Comparison of ENCODE assay signal across 1 cellular context in the genomic region with DNA sequence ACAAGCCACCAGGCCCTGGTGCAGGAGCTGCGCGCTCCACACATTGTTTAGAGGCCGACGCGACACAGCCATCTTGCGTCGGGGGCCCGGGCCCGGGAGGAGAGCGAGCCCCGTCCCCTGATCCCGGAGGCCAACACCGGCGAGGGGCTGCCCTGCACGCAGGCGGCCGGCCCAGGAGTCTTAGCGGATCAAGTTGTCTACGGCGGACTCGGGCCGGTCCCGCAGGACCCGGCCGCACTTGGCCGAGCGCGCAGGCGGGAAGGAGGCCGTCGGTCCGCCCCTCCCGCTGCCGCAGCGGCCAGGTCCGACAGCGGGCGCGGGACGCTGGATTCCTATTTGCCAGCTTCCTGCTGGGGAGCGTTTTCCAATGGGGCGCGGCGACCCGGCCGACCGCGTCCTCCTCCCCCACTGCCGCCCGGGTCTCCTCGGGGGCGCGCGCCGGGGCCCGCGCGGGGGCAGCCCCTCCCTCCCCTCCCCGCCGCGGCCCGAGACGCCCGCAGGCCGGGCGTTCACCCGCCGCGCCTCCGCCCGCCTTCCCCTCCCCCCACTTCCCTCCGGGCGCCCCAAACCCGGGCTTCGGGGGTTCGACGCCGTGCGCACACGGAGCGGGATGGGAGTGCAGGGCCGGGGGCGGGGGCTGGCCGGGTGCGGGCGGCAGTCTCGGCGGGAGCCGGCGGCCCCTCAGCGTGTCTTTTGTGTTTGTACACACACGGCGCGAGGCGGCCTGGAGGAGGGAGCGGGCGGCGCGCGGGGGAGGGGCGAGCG.
TF ChIP-seq lines count a peak whose summit lies in the region.

No MANE protein-coding gene starts in this region.

TF ChIP-seq in K562, 482 proteins besides CTCF, POLR2A, EP300 and RAD21 (continued from another document and continues in another):
- TF ChIP-seq, protein P1, sequence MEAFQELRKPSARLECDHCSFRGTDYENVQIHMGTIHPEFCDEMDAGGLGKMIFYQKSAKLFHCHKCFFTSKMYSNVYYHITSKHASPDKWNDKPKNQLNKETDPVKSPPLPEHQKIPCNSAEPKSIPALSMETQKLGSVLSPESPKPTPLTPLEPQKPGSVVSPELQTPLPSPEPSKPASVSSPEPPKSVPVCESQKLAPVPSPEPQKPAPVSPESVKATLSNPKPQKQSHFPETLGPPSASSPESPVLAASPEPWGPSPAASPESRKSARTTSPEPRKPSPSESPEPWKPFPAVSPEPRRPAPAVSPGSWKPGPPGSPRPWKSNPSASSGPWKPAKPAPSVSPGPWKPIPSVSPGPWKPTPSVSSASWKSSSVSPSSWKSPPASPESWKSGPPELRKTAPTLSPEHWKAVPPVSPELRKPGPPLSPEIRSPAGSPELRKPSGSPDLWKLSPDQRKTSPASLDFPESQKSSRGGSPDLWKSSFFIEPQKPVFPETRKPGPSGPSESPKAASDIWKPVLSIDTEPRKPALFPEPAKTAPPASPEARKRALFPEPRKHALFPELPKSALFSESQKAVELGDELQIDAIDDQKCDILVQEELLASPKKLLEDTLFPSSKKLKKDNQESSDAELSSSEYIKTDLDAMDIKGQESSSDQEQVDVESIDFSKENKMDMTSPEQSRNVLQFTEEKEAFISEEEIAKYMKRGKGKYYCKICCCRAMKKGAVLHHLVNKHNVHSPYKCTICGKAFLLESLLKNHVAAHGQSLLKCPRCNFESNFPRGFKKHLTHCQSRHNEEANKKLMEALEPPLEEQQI (IDR thresholded peaks at IDR 0.05) = no peak
- TF ChIP-seq ELF2 (CRISPR knock-in tag; IDR thresholded peaks at IDR 0.05) (no peak), ZNF347 (CRISPR knock-in tag; IDR thresholded peaks at IDR 0.05; ENCODE audit: low read depth) (no peak), RBFOX2 (IDR thresholded peaks at IDR 0.05; ENCODE audit: low read depth, low read length) (peak; percentile 89), BMI1 (IDR thresholded peaks at IDR 0.05; ENCODE audit: low read length) (no peak), ZNF263 (CRISPR knock-in tag; IDR thresholded peaks at IDR 0.05; ENCODE audit: borderline replicate concordance) (no peak), ZNF197 (CRISPR knock-in tag; IDR thresholded peaks at IDR 0.05; ENCODE audit: low read depth) (peak; percentile 68), SIN3A (IDR thresholded peaks at IDR 0.05; ENCODE audit: borderline replicate concordance in 2 of 2, control insufficient read depth in 1 of 2, low read depth in 2 of 2, low read length in 2 of 2) (0 out of 4 replicates have a peak, but pooled peaks of 1 of the 2 experiments have one; percentile 12), RHOXF2B (CRISPR knock-in tag; conservative IDR thresholded peaks at IDR 0.05) (no peak), DNMT1 (IDR thresholded peaks at IDR 0.05) (no peak), HCFC1 (IDR thresholded peaks at IDR 0.05; ENCODE audit: low read depth, low read length) (0 out of 2 replicates have a peak, but pooled peaks have one; percentile 41), FOXA1 (IDR thresholded peaks at IDR 0.05; ENCODE audit: borderline replicate concordance) (no peak), TCF7 (IDR thresholded peaks at IDR 0.05; ENCODE audit: borderline replicate concordance) (0 out of 2 replicates have a peak, but pooled peaks have one; percentile 70), HNRNPK (IDR thresholded peaks at IDR 0.05; ENCODE audit: low read depth, low read length, poor library complexity, severe bottlenecking) (peak; percentile 48), FOXJ2 (tag; IDR thresholded peaks at IDR 0.05) (0 out of 2 replicates have a peak, but pooled peaks have one; percentile 40)
- TF ChIP-seq, protein P2, sequence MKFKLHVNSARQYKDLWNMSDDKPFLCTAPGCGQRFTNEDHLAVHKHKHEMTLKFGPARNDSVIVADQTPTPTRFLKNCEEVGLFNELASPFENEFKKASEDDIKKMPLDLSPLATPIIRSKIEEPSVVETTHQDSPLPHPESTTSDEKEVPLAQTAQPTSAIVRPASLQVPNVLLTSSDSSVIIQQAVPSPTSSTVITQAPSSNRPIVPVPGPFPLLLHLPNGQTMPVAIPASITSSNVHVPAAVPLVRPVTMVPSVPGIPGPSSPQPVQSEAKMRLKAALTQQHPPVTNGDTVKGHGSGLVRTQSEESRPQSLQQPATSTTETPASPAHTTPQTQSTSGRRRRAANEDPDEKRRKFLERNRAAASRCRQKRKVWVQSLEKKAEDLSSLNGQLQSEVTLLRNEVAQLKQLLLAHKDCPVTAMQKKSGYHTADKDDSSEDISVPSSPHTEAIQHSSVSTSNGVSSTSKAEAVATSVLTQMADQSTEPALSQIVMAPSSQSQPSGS (CRISPR knock-in tag; IDR thresholded peaks at IDR 0.05) = no peak
- TF ChIP-seq, protein P3, sequence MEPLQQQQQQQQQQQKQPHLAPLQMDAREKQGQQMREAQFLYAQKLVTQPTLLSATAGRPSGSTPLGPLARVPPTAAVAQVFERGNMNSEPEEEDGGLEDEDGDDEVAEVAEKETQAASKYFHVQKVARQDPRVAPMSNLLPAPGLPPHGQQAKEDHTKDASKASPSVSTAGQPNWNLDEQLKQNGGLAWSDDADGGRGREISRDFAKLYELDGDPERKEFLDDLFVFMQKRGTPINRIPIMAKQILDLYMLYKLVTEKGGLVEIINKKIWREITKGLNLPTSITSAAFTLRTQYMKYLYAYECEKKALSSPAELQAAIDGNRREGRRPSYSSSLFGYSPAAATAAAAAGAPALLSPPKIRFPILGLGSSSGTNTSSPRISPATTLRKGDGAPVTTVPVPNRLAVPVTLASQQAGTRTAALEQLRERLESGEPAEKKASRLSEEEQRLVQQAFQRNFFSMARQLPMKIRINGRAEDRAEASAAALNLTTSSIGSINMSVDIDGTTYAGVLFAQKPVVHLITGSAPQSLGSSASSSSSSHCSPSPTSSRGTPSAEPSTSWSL (CRISPR knock-in tag; IDR thresholded peaks at IDR 0.05; ENCODE audit: borderline replicate concordance) = peak; percentile 60; the same call in 1 of the 2 replicates
- TF ChIP-seq, protein P4, sequence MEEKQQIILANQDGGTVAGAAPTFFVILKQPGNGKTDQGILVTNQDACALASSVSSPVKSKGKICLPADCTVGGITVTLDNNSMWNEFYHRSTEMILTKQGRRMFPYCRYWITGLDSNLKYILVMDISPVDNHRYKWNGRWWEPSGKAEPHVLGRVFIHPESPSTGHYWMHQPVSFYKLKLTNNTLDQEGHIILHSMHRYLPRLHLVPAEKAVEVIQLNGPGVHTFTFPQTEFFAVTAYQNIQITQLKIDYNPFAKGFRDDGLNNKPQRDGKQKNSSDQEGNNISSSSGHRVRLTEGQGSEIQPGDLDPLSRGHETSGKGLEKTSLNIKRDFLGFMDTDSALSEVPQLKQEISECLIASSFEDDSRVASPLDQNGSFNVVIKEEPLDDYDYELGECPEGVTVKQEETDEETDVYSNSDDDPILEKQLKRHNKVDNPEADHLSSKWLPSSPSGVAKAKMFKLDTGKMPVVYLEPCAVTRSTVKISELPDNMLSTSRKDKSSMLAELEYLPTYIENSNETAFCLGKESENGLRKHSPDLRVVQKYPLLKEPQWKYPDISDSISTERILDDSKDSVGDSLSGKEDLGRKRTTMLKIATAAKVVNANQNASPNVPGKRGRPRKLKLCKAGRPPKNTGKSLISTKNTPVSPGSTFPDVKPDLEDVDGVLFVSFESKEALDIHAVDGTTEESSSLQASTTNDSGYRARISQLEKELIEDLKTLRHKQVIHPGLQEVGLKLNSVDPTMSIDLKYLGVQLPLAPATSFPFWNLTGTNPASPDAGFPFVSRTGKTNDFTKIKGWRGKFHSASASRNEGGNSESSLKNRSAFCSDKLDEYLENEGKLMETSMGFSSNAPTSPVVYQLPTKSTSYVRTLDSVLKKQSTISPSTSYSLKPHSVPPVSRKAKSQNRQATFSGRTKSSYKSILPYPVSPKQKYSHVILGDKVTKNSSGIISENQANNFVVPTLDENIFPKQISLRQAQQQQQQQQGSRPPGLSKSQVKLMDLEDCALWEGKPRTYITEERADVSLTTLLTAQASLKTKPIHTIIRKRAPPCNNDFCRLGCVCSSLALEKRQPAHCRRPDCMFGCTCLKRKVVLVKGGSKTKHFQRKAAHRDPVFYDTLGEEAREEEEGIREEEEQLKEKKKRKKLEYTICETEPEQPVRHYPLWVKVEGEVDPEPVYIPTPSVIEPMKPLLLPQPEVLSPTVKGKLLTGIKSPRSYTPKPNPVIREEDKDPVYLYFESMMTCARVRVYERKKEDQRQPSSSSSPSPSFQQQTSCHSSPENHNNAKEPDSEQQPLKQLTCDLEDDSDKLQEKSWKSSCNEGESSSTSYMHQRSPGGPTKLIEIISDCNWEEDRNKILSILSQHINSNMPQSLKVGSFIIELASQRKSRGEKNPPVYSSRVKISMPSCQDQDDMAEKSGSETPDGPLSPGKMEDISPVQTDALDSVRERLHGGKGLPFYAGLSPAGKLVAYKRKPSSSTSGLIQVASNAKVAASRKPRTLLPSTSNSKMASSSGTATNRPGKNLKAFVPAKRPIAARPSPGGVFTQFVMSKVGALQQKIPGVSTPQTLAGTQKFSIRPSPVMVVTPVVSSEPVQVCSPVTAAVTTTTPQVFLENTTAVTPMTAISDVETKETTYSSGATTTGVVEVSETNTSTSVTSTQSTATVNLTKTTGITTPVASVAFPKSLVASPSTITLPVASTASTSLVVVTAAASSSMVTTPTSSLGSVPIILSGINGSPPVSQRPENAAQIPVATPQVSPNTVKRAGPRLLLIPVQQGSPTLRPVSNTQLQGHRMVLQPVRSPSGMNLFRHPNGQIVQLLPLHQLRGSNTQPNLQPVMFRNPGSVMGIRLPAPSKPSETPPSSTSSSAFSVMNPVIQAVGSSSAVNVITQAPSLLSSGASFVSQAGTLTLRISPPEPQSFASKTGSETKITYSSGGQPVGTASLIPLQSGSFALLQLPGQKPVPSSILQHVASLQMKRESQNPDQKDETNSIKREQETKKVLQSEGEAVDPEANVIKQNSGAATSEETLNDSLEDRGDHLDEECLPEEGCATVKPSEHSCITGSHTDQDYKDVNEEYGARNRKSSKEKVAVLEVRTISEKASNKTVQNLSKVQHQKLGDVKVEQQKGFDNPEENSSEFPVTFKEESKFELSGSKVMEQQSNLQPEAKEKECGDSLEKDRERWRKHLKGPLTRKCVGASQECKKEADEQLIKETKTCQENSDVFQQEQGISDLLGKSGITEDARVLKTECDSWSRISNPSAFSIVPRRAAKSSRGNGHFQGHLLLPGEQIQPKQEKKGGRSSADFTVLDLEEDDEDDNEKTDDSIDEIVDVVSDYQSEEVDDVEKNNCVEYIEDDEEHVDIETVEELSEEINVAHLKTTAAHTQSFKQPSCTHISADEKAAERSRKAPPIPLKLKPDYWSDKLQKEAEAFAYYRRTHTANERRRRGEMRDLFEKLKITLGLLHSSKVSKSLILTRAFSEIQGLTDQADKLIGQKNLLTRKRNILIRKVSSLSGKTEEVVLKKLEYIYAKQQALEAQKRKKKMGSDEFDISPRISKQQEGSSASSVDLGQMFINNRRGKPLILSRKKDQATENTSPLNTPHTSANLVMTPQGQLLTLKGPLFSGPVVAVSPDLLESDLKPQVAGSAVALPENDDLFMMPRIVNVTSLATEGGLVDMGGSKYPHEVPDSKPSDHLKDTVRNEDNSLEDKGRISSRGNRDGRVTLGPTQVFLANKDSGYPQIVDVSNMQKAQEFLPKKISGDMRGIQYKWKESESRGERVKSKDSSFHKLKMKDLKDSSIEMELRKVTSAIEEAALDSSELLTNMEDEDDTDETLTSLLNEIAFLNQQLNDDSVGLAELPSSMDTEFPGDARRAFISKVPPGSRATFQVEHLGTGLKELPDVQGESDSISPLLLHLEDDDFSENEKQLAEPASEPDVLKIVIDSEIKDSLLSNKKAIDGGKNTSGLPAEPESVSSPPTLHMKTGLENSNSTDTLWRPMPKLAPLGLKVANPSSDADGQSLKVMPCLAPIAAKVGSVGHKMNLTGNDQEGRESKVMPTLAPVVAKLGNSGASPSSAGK (IDR thresholded peaks at IDR 0.05) = peak; percentile 42; the same call in 1 of the 2 replicates
- TF ChIP-seq, protein P5, sequence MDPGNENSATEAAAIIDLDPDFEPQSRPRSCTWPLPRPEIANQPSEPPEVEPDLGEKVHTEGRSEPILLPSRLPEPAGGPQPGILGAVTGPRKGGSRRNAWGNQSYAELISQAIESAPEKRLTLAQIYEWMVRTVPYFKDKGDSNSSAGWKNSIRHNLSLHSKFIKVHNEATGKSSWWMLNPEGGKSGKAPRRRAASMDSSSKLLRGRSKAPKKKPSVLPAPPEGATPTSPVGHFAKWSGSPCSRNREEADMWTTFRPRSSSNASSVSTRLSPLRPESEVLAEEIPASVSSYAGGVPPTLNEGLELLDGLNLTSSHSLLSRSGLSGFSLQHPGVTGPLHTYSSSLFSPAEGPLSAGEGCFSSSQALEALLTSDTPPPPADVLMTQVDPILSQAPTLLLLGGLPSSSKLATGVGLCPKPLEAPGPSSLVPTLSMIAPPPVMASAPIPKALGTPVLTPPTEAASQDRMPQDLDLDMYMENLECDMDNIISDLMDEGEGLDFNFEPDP (CRISPR knock-in tag; IDR thresholded peaks at IDR 0.05) = no peak
- TF ChIP-seq, protein P6, sequence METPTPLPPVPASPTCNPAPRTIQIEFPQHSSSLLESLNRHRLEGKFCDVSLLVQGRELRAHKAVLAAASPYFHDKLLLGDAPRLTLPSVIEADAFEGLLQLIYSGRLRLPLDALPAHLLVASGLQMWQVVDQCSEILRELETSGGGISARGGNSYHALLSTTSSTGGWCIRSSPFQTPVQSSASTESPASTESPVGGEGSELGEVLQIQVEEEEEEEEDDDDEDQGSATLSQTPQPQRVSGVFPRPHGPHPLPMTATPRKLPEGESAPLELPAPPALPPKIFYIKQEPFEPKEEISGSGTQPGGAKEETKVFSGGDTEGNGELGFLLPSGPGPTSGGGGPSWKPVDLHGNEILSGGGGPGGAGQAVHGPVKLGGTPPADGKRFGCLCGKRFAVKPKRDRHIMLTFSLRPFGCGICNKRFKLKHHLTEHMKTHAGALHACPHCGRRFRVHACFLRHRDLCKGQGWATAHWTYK (CRISPR knock-in tag; IDR thresholded peaks at IDR 0.05) = peak; percentile 87; the same call in 1 of the 2 replicates
- TF ChIP-seq, protein P7, sequence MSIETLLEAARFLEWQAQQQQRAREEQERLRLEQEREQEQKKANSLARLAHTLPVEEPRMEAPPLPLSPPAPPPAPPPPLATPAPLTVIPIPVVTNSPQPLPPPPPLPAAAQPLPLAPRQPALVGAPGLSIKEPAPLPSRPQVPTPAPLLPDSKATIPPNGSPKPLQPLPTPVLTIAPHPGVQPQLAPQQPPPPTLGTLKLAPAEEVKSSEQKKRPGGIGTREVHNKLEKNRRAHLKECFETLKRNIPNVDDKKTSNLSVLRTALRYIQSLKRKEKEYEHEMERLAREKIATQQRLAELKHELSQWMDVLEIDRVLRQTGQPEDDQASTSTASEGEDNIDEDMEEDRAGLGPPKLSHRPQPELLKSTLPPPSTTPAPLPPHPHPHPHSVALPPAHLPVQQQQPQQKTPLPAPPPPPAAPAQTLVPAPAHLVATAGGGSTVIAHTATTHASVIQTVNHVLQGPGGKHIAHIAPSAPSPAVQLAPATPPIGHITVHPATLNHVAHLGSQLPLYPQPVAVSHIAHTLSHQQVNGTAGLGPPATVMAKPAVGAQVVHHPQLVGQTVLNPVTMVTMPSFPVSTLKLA (conservative IDR thresholded peaks at IDR 0.05) = peak; percentile 90 to 96
- TF ChIP-seq, protein P8, sequence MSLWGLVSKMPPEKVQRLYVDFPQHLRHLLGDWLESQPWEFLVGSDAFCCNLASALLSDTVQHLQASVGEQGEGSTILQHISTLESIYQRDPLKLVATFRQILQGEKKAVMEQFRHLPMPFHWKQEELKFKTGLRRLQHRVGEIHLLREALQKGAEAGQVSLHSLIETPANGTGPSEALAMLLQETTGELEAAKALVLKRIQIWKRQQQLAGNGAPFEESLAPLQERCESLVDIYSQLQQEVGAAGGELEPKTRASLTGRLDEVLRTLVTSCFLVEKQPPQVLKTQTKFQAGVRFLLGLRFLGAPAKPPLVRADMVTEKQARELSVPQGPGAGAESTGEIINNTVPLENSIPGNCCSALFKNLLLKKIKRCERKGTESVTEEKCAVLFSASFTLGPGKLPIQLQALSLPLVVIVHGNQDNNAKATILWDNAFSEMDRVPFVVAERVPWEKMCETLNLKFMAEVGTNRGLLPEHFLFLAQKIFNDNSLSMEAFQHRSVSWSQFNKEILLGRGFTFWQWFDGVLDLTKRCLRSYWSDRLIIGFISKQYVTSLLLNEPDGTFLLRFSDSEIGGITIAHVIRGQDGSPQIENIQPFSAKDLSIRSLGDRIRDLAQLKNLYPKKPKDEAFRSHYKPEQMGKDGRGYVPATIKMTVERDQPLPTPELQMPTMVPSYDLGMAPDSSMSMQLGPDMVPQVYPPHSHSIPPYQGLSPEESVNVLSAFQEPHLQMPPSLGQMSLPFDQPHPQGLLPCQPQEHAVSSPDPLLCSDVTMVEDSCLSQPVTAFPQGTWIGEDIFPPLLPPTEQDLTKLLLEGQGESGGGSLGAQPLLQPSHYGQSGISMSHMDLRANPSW (CRISPR knock-in tag; IDR thresholded peaks at IDR 0.05) = peak; percentile 97
